Comparison of ENCODE assay signal across 18 cellular contexts in the genomic region with DNA sequence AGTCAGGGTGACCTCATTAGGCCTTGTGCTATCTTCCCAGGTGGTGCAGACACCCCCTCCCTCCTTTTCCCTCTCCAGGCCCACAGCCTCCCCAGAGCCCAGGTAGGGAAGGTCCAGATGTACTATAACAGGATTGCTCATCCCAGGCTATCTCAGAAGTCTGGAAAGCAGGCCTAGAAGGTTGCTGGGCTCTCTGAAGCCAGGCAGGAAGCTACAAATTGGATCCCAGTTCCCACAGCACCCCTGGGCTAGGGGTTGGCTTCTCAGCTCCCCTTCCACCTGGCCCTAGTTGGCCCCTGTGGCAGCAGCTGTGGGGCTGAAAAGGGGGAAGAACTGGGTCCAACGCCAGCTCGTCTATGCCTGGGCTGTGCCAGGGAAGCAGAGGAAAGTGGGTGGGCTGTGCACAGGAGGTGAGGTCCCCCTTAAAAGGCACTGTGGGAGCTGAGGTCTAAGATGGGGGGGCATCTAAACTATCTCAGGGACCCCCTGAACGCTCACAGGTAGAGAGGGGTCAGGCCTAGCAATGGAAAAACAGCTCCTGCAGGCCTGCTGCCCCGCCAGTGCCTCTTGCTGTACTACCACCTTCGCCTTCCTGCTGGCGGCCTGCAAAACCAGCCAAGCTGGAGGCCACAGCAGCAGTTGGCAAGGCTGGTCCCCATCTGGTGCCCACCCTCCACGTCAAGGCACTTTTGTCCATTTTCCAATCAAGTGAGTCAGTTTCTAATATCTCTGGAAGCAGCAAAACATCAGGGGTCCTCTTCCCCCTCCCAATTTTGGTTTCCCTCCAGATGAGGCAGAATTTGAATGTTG. TPM values are rescaled to one million over a fixed set of nuclear protein-coding genes. Genes with fewer than 3 reads are reported as not detected.
DNase-seq lines count a peak whose midpoint lies in the region; ATAC-seq, FAIRE-seq and TF ChIP-seq lines count a peak whose summit lies in the region.
"Had no signal": no experiment of that assay in that cellular context is flagged by ENCODE, and none has a peak within 500 bp of the region (broad histone marks: within the 10 kb centered on the region; RNA-seq: fewer than 3 reads in every experiment).

No MANE protein-coding gene starts in this region.

- peak overlapping the region; percentile 60 for H3K27ac Mint-ChIP-seq in activated naive CD4-positive, alpha-beta T cell treated with anti-CD3 and anti-CD28 coated beads for 36 hours
- H3K27ac Mint-ChIP-seq: endodermal cell had no signal

- CTCF ChIA-PET in activated naive CD4-positive, alpha-beta T cell treated with anti-CD3 and anti-CD28 coated beads for 36 hours (lab: Charles Lee): interaction anchor here (1.0 kb wide), 1 partner anchor 9 kb away, joined by 3 read pairs; no protein-coding TSS in a partner anchor

- no peaks in the 10 kb centered on the region for H3K4me1 ChIP-seq in neutrophil (ENCODE audit: control insufficient read depth in 1 of 2, insufficient read depth in 1 of 2, low read depth in 1 of 2, low read length in 1 of 2)
- H3K4me1 ChIP-seq: lower lobe of right lung, uterus had no signal

- peaks cover 8% of the 10 kb centered on the region for H3K4me1 Mint-ChIP-seq in activated naive CD4-positive, alpha-beta T cell treated with anti-CD3 and anti-CD28 coated beads for 36 hours (ENCODE audit: low read depth)

- no peaks in the 10 kb centered on the region for H3K27me3 Mint-ChIP-seq in activated naive CD4-positive, alpha-beta T cell treated with anti-CD3 and anti-CD28 coated beads for 36 hours (ENCODE audit: low read depth)
- H3K27me3 Mint-ChIP-seq: CD4-positive, alpha-beta T cell had no signal

- H3K27ac ChIP-seq in neutrophil: peak overlapping the region; percentile 20
- H3K27ac ChIP-seq: heart left ventricle, lower lobe of right lung, uterus had no signal

- no peak overlapping the region for H3K4me3 Mint-ChIP-seq in activated naive CD4-positive, alpha-beta T cell treated with anti-CD3 and anti-CD28 coated beads for 36 hours
- H3K4me3 Mint-ChIP-seq: CD4-positive, alpha-beta T cell; endodermal cell; immature natural killer cell had no signal

- no peak for DNase-seq in activated naive CD4-positive, alpha-beta T cell treated with anti-CD3 and anti-CD28 coated beads for 36 hours
- DNase-seq in activated naive CD4-positive, alpha-beta T cell treated with Interleukin-2 at 50 U/mL for 16 hours: no peak
- DNase-seq in activated CD8-positive, alpha-beta memory T cell treated with anti-CD3 and anti-CD28 coated beads, Interleukin-2, amount 50 U/mL, for 48 hours: peak; percentile 47
- DNase-seq in HTR-8/SVneo (ENCODE audit: insufficient read length, low spot score): no peak
- DNase-seq: activated CD4-positive, alpha-beta T cell treated with anti-CD3 and anti-CD28 coated beads, Interleukin-2, amount 50 U/mL, for 48 hours; activated effector memory CD4-positive, alpha-beta T cell treated with anti-CD3 and anti-CD28 coated beads, Interleukin-2, amount 50 U/mL, for 16 hours; CD4-positive, alpha-beta T cell; heart left ventricle; immature natural killer cell; stimulated activated CD4-positive, alpha-beta T cell treated with anti-CD3 and anti-CD28 coated beads, Interleukin-2, amount 100 ng/mL, for 48 hours; SW 1271; uterus had no signal

- H3K4me3 ChIP-seq in neutrophil (ENCODE audit: low read depth in 1 of 2, low read length in 1 of 2): no peak overlapping the region
- H3K4me3 ChIP-seq: heart left ventricle, lower lobe of right lung, uterus had no signal

- H3K36me3 ChIP-seq in neutrophil: peaks cover 96% of the 10 kb centered on the region
- H3K36me3 ChIP-seq: uterus had no signal

- H3K36me3 Mint-ChIP-seq in activated naive CD4-positive, alpha-beta T cell treated with anti-CD3 and anti-CD28 coated beads for 36 hours (ENCODE audit: low read depth): peaks cover 54% of the 10 kb centered on the region

- H3K9me3 ChIP-seq in neutrophil: no peaks in the 10 kb centered on the region
- H3K9me3 ChIP-seq: heart left ventricle, lower lobe of right lung, uterus had no signal

- intact Hi-C loops in activated naive CD4-positive, alpha-beta T cell treated with anti-CD3 and anti-CD28 coated beads for 36 hours (cut with micrococcal nuclease): no loop called here

- FAIRE-seq in HTR-8/SVneo (lab: Jason Lieb, UNC): no peak

- peak; percentile 9 for TF ChIP-seq POLR2A in GM19193 (IDR thresholded peaks at IDR 0.05; ENCODE audit: extremely low read depth, insufficient read depth, insufficient read length)

- no peaks in the 10 kb centered on the region for H3K27me3 ChIP-seq in neutrophil
- H3K27me3 ChIP-seq: heart left ventricle, uterus had no signal

- no peaks in the 10 kb centered on the region for H3K9me3 Mint-ChIP-seq in activated naive CD4-positive, alpha-beta T cell treated with anti-CD3 and anti-CD28 coated beads for 36 hours
- H3K9me3 Mint-ChIP-seq: CD4-positive, alpha-beta T cell; endodermal cell; immature natural killer cell had no signal

- no peak for TF ChIP-seq CTCF in neutrophil (IDR thresholded peaks at IDR 0.05)

- no peak for ATAC-seq in GM21423 (IDR thresholded peaks at IDR 0.05; ENCODE audit: unreplicated experiment)
- ATAC-seq in GM21619 (IDR thresholded peaks at IDR 0.05; ENCODE audit: unreplicated experiment): no peak

RNA-seq across cellular contexts. Expression of gene PSMD5, which starts 13.3 kb away (rescaled TPM):
- 10 to 100 TPM; 62.1 to 63.5 TPM for total RNA-seq in activated naive CD4-positive, alpha-beta T cell treated with anti-CD3 and anti-CD28 coated beads for 36 hours

RNA-seq across cellular contexts. Expression of gene PHF19, which starts 21.0 kb away (rescaled TPM):
- total RNA-seq in activated naive CD4-positive, alpha-beta T cell treated with anti-CD3 and anti-CD28 coated beads for 36 hours: 100 to 1,000 TPM; 289 to 295 TPM
